In the genomic region with DNA sequence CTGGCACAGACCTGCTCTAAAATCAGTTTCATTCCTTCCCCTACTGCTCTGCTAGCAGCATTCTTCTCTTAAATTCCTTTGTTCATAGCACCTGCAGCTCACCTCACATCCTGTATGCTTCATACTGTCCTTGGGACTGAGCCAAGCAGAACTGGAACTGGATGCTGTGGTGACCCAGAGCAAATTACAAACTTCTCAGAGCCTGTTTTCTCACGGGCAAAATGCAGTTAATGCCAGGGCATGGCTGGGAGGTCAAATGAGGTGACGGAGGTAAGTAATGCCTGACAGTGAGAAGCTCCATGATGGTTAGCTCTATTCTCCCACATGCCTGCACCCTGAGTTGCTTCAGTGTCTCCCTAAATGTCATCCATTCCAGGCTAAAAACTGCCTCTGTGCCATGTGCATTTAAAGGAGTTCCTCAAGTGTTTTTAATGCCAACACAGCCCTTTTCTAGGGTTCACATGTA, we compare ENCODE assay signal across 10 cellular contexts. TPM values are rescaled to one million over a fixed set of nuclear protein-coding genes. Genes with fewer than 3 reads are reported as not detected.
DNase-seq lines count a peak whose midpoint lies in the region; ATAC-seq and TF ChIP-seq lines count a peak whose summit lies in the region.
"Had no signal": no experiment of that assay in that cellular context is flagged by ENCODE, and none has a peak within 500 bp of the region (broad histone marks: within the 10 kb centered on the region; RNA-seq: fewer than 3 reads in every experiment).

No MANE protein-coding gene starts in this region.

- H3K4me1 Mint-ChIP-seq in activated naive CD4-positive, alpha-beta T cell treated with anti-CD3 and anti-CD28 coated beads, Interleukin-2, amount 50 U/mL, for 24 hours: peaks cover 12% of the 10 kb centered on the region

- no peaks in the 10 kb centered on the region for H3K27me3 ChIP-seq in transverse colon

- H3K4me3 Mint-ChIP-seq in activated naive CD4-positive, alpha-beta T cell treated with anti-CD3 and anti-CD28 coated beads, Interleukin-2, amount 50 U/mL, for 24 hours: no peak overlapping the region

- TF ChIP-seq EP300 in transverse colon (IDR thresholded peaks at IDR 0.05; ENCODE audit: low read depth): no peak

- H3K4me1 ChIP-seq in transverse colon: no peaks in the 10 kb centered on the region
- H3K4me1 ChIP-seq: HAP-1 had no signal

- in situ Hi-C loops in transverse colon (cut with MboI; ENCODE audit: low pct_ligation_motif_present in 1 of 4, low pct_unique_long_range_greater_than_20kb in 1 of 4, low sequenced_read_pairs in 3 of 4): no loop called here

- WGBS in transverse colon (ENCODE audit: low coverage in 1 of 2), 2 donors: 54 to 60% methylated on average over 1 to 2 of the region's 2 CpGs

- H3K9me3 ChIP-seq in transverse colon: no peaks in the 10 kb centered on the region
- H3K9me3 ChIP-seq: HAP-1 had no signal

- H3K27ac ChIP-seq in transverse colon: no peak overlapping the region

- no peak for TF ChIP-seq CTCF in transverse colon (IDR thresholded peaks at IDR 0.05)

- H3K27me3 Mint-ChIP-seq in activated naive CD4-positive, alpha-beta T cell treated with anti-CD3 and anti-CD28 coated beads, Interleukin-2, amount 50 U/mL, for 24 hours: no peaks in the 10 kb centered on the region

- peak; percentile 95 for ATAC-seq in HG02973 (IDR thresholded peaks at IDR 0.05; ENCODE audit: unreplicated experiment)
- no peak for ATAC-seq in SK-N-SH treated with all-trans-retinoic acid at 6 μM for 48 hours

- H3K4me3 ChIP-seq in transverse colon: no peak overlapping the region
- H3K4me3 ChIP-seq: HAP-1 had no signal

- peaks cover 0 to 40% (median 13%) of the 10 kb centered on the region in 4 donors for H3K36me3 ChIP-seq in transverse colon

- peaks cover 7% of the 10 kb centered on the region for H3K36me3 Mint-ChIP-seq in activated naive CD4-positive, alpha-beta T cell treated with anti-CD3 and anti-CD28 coated beads, Interleukin-2, amount 50 U/mL, for 24 hours

- no peak for TF ChIP-seq POLR2A in transverse colon (IDR thresholded peaks at IDR 0.05)

- no peaks in the 10 kb centered on the region for H3K9me3 Mint-ChIP-seq in activated naive CD4-positive, alpha-beta T cell treated with anti-CD3 and anti-CD28 coated beads, Interleukin-2, amount 50 U/mL, for 24 hours

- intact Hi-C loops in transverse colon (cut with DNase I; ENCODE audit: low total_unique reads): no loop called here

- no peak for DNase-seq in activated naive CD4-positive, alpha-beta T cell treated with anti-CD3 and anti-CD28 coated beads, Interleukin-2, amount 50 U/mL, for 16 hours
- DNase-seq in SW480 (ENCODE audit: low spot score) (peak; percentile 61), transverse colon (peak; percentile 30), NOMO-1 (lab: John Stamatoyannopoulos, UW; ENCODE audit: unreplicated experiment in 2 of 2) (no peak), middle frontal gyrus (ENCODE audit: extremely low spot score, low spot score) (no peak)
- DNase-seq: activated T-cell treated with anti-CD3 and anti-CD28 coated beads, Interleukin-2, amount 50 U/mL, for 48 hours had no signal

- peak overlapping the region; percentile 74 for H3K27ac Mint-ChIP-seq in activated naive CD4-positive, alpha-beta T cell treated with anti-CD3 and anti-CD28 coated beads, Interleukin-2, amount 50 U/mL, for 24 hours

TF ChIP-seq in SK-N-SH treated with all-trans-retinoic acid at 6 μM for 48 hours, 23 proteins besides CTCF, POLR2A, EP300 and RAD21:
- TF ChIP-seq ZNF70 (CRISPR knock-in tag; IDR thresholded peaks at IDR 0.05) (no peak), ZNF565 (CRISPR knock-in tag; conservative IDR thresholded peaks at IDR 0.05; ENCODE audit: low read depth) (no peak)

RNA-seq across cellular contexts. Expression of gene C2orf42, which starts 29.7 kb away (rescaled TPM):
- total RNA-seq in transverse colon: 10 to 100 TPM in 3 of 4 donors, 1 to 10 TPM in 1; 2.2 to 14.0 (median 11.1) TPM

Comparison
In these comparisons a context has a peak if more than half of its experiments do, and no peak if none do; other contexts are left out.
1. DNase-seq: peak in SW480 (single experiment) and transverse colon (single experiment); none in activated naive CD4-positive, alpha-beta T cell treated with anti-CD3 and anti-CD28 coated beads, Interleukin-2, amount 50 U/mL, for 16 hours (single experiment), NOMO-1 (0 of 2) and middle frontal gyrus (single experiment).